Comparison of ENCODE assay signal across 1 cellular context in genomic region chr5:149605998-149606721, GRCh38.
TF ChIP-seq lines count a peak whose summit lies in the region.

No MANE protein-coding gene starts in this region.

TF ChIP-seq in HepG2, 621 proteins besides CTCF, POLR2A, EP300 and RAD21 (continued from another document):
- TF ChIP-seq UBTF (CRISPR knock-in tag; IDR thresholded peaks at IDR 0.05) = no peak
- TF ChIP-seq ATM (IDR thresholded peaks at IDR 0.05; ENCODE audit: borderline replicate concordance) = no peak
- TF ChIP-seq E2F1 (CRISPR knock-in tag; IDR thresholded peaks at IDR 0.05) = no peak
- no peak for TF ChIP-seq ZNF891 (CRISPR knock-in tag; IDR thresholded peaks at IDR 0.05)
- TF ChIP-seq MAZ (IDR thresholded peaks at IDR 0.05; ENCODE audit: borderline replicate concordance, low read depth, low read length) = no peak
- TF ChIP-seq MAZ (CRISPR knock-in tag; IDR thresholded peaks at IDR 0.05; ENCODE audit: low read depth) = no peak
- TF ChIP-seq CCAR2 (optimal IDR thresholded peaks at IDR 0.05; ENCODE audit: low read depth, low read length) = no peak
- no peak for TF ChIP-seq TOE1 (CRISPR knock-in tag; IDR thresholded peaks at IDR 0.05)
- no peak for TF ChIP-seq ARNT2 (CRISPR knock-in tag; IDR thresholded peaks at IDR 0.05; ENCODE audit: low read depth)
- TF ChIP-seq U2AF2 (IDR thresholded peaks at IDR 0.05; ENCODE audit: low read depth, low read length) = no peak
- TF ChIP-seq ARNTL (CRISPR knock-in tag; IDR thresholded peaks at IDR 0.05) = no peak
